ENCODE assay signal across 2 cellular contexts in the genomic region with DNA sequence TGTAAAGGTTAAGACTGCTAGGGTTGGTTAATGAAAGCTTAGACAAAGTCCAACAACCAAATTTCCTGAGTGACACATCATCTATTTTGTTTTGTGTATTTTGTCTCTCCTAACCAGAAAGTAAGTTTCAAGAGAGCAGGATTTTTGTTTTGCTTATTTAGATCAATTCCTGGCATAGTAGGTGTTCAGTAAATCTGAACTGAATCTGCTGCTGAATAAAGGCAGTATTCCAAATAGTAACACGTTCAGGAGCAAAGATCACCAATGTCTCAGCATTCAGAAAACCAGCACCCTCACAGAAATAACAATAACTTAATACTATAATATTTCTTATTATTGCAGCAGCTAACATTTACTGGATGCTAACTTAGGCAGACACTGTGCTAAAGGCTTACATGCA.
TF ChIP-seq lines count a peak whose summit lies in the region.

No MANE protein-coding gene starts in this region.

TF ChIP-seq in liver, 16 proteins besides CTCF, POLR2A, EP300 and RAD21:
- TF ChIP-seq REST (IDR thresholded peaks at IDR 0.05): no peak
- no peak for TF ChIP-seq SP1 (IDR thresholded peaks at IDR 0.05)
- peak; percentile 53 to 69 for TF ChIP-seq HNF4A (conservative IDR thresholded peaks at IDR 0.05)
- no peak for TF ChIP-seq TAF1 (conservative IDR thresholded peaks at IDR 0.05)
- no peak for TF ChIP-seq ZBTB33 (IDR thresholded peaks at IDR 0.05)
- no peak for TF ChIP-seq FOXA2 (IDR thresholded peaks at IDR 0.05)
- no peak for TF ChIP-seq HNF4G (IDR thresholded peaks at IDR 0.05)

TF ChIP-seq in HepG2, 621 proteins besides CTCF, POLR2A, EP300 and RAD21 (continued from another document):
- TF ChIP-seq, protein P1, sequence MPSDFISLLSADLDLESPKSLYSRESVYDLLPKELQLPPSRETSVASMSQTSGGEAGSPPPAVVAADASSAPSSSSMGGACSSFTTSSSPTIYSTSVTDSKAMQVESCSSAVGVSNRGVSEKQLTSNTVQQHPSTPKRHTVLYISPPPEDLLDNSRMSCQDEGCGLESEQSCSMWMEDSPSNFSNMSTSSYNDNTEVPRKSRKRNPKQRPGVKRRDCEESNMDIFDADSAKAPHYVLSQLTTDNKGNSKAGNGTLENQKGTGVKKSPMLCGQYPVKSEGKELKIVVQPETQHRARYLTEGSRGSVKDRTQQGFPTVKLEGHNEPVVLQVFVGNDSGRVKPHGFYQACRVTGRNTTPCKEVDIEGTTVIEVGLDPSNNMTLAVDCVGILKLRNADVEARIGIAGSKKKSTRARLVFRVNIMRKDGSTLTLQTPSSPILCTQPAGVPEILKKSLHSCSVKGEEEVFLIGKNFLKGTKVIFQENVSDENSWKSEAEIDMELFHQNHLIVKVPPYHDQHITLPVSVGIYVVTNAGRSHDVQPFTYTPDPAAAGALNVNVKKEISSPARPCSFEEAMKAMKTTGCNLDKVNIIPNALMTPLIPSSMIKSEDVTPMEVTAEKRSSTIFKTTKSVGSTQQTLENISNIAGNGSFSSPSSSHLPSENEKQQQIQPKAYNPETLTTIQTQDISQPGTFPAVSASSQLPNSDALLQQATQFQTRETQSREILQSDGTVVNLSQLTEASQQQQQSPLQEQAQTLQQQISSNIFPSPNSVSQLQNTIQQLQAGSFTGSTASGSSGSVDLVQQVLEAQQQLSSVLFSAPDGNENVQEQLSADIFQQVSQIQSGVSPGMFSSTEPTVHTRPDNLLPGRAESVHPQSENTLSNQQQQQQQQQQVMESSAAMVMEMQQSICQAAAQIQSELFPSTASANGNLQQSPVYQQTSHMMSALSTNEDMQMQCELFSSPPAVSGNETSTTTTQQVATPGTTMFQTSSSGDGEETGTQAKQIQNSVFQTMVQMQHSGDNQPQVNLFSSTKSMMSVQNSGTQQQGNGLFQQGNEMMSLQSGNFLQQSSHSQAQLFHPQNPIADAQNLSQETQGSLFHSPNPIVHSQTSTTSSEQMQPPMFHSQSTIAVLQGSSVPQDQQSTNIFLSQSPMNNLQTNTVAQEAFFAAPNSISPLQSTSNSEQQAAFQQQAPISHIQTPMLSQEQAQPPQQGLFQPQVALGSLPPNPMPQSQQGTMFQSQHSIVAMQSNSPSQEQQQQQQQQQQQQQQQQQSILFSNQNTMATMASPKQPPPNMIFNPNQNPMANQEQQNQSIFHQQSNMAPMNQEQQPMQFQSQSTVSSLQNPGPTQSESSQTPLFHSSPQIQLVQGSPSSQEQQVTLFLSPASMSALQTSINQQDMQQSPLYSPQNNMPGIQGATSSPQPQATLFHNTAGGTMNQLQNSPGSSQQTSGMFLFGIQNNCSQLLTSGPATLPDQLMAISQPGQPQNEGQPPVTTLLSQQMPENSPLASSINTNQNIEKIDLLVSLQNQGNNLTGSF (CRISPR knock-in tag; IDR thresholded peaks at IDR 0.05): no peak
- TF ChIP-seq ZZZ3 (CRISPR knock-in tag; IDR thresholded peaks at IDR 0.05; ENCODE audit: borderline replicate concordance) (no peak), TFAP4 (IDR thresholded peaks at IDR 0.05; ENCODE audit: borderline replicate concordance, low read depth) (no peak), HDAC1 (CRISPR knock-in tag; IDR thresholded peaks at IDR 0.05) (no peak), ZNF446 (CRISPR knock-in tag; IDR thresholded peaks at IDR 0.05) (no peak), TRIM24 (CRISPR knock-in tag; IDR thresholded peaks at IDR 0.05) (no peak), HDAC6 (IDR thresholded peaks at IDR 0.05; ENCODE audit: low read depth, low read length) (no peak), ZBTB42 (CRISPR knock-in tag; IDR thresholded peaks at IDR 0.05) (no peak), MTF1 (CRISPR knock-in tag; IDR thresholded peaks at IDR 0.05) (no peak), ZNF343 (CRISPR knock-in tag; IDR thresholded peaks at IDR 0.05) (no peak), ZNF232 (CRISPR knock-in tag; IDR thresholded peaks at IDR 0.05; ENCODE audit: borderline replicate concordance) (no peak), ATF7 (IDR thresholded peaks at IDR 0.05) (no peak), ATF7 (CRISPR knock-in tag; IDR thresholded peaks at IDR 0.05) (no peak), PAWR (CRISPR knock-in tag; IDR thresholded peaks at IDR 0.05; ENCODE audit: borderline replicate concordance) (no peak), HINFP (CRISPR knock-in tag; IDR thresholded peaks at IDR 0.05; ENCODE audit: low read depth) (no peak), ZFX (CRISPR knock-in tag; IDR thresholded peaks at IDR 0.05; ENCODE audit: low read depth) (no peak)
- TF ChIP-seq, protein P2, sequence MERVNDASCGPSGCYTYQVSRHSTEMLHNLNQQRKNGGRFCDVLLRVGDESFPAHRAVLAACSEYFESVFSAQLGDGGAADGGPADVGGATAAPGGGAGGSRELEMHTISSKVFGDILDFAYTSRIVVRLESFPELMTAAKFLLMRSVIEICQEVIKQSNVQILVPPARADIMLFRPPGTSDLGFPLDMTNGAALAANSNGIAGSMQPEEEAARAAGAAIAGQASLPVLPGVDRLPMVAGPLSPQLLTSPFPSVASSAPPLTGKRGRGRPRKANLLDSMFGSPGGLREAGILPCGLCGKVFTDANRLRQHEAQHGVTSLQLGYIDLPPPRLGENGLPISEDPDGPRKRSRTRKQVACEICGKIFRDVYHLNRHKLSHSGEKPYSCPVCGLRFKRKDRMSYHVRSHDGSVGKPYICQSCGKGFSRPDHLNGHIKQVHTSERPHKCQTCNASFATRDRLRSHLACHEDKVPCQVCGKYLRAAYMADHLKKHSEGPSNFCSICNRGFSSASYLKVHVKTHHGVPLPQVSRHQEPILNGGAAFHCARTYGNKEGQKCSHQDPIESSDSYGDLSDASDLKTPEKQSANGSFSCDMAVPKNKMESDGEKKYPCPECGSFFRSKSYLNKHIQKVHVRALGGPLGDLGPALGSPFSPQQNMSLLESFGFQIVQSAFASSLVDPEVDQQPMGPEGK (CRISPR knock-in tag; IDR thresholded peaks at IDR 0.05): no peak
